In genomic region chr12:107328442-107329133, GRCh38 we compare ENCODE assay signal across 10 cellular contexts.
DNase-seq lines count a peak whose midpoint lies in the region; ATAC-seq, FAIRE-seq and TF ChIP-seq lines count a peak whose summit lies in the region.
"Had no signal": no experiment of that assay in that cellular context is flagged by ENCODE, and none has a peak within 500 bp of the region (broad histone marks: within the 10 kb centered on the region; RNA-seq: fewer than 3 reads in every experiment).

No MANE protein-coding gene starts in this region.

- peak; percentile 21 to 65 for ATAC-seq in activated naive CD4-positive, alpha-beta T cell treated with anti-CD3 and anti-CD28 coated beads, Interleukin-2, amount 50 U/mL, for 72 hours
- no peak for ATAC-seq in PC-3
- ATAC-seq in GM21528 (IDR thresholded peaks at IDR 0.05; ENCODE audit: low FRiP score, unreplicated experiment), result no peak

- H3K27ac Mint-ChIP-seq in activated naive CD4-positive, alpha-beta T cell treated with anti-CD3 and anti-CD28 coated beads, Interleukin-2, amount 50 U/mL, for 72 hours, result peak overlapping the region; percentile 25 to 72
- no peak overlapping the region for H3K27ac Mint-ChIP-seq in activated naive CD4-positive, alpha-beta T cell treated with anti-CD3 and anti-CD28 coated beads, Interleukin-2, amount 10 ng/mL, durations not matched to agents 7 days and 5 days

- FAIRE-seq in endothelial cell of umbilical vein (lab: Jason Lieb, UNC), result no peak

- no peak overlapping the region for H2AFZ ChIP-seq in PC-3 (ENCODE audit: low read length)
- no peak overlapping the region for H2AFZ ChIP-seq in endothelial cell of umbilical vein (ENCODE audit: low read depth, low read length)

- BruUV-seq in PC-3 (replicated peaks; lab: Mats Ljungman, UMichigan) (no TSS peak), endothelial cell of umbilical vein (replicated peaks; lab: Mats Ljungman, UMichigan) (no TSS peak)

- DNase-seq in activated naive CD4-positive, alpha-beta T cell treated with anti-CD3 and anti-CD28 coated beads, Interleukin-2, amount 50 U/mL, for 72 hours (ENCODE audit: low spot score in 2 of 2), result peak in 1 of 2 donors; percentile 71
- DNase-seq in activated naive CD4-positive, alpha-beta T cell treated with anti-CD3 and anti-CD28 coated beads, Interleukin-2, amount 10 ng/mL, durations not matched to agents 7 days and 5 days, result no peak
- DNase-seq in PC-3, result peak; percentile 53
- peak; percentile 45 for DNase-seq in endothelial cell of umbilical vein (ENCODE audit: low read depth, low spot score)
- DNase-seq in stimulated activated CD8-positive, alpha-beta memory T cell treated with anti-CD3 and anti-CD28 coated beads, Interleukin-4, amount 100 ng/mL, for 48 hours, result peak; percentile 55
- no peak for DNase-seq in activated gamma-delta T cell (lab: John Stamatoyannopoulos, UW)
- no peak for DNase-seq in nucleus accumbens (lab: John Stamatoyannopoulos, UW)
- DNase-seq: CD4-positive, CD25-positive, alpha-beta regulatory T cell; Peyer's patch had no signal

- H3K4me1 ChIP-seq in PC-3 (ENCODE audit: insufficient read depth, low read length) (peaks cover 44% of the 10 kb centered on the region), endothelial cell of umbilical vein (ENCODE audit: control insufficient read depth, extremely low read depth, insufficient read depth, low read length) (peaks cover 9% of the 10 kb centered on the region)
- H3K4me1 ChIP-seq: Peyer's patch had no signal

- POLR2A ChIA-PET in PC-3 (lab: Charles Lee; ENCODE audit: unreplicated experiment), result no interaction called here
- POLR2A ChIA-PET in endothelial cell of umbilical vein (lab: Charles Lee), result no interaction called here

- H3K4me3 ChIP-seq in PC-3 (ENCODE audit: low read length) (no peak overlapping the region), endothelial cell of umbilical vein (replicated peaks in 1 of 3; ENCODE audit: insufficient read depth in 1 of 3, low read depth in 1 of 3, low read length in 3 of 3) (no peak overlapping the region)
- H3K4me3 ChIP-seq: Peyer's patch had no signal

- TF ChIP-seq CTCF in PC-3 (conservative IDR thresholded peaks at IDR 0.05; ENCODE audit: low read depth, low read length) (no peak), endothelial cell of umbilical vein (IDR thresholded peaks at IDR 0.05; ENCODE audit: extremely low read depth in 1 of 2, insufficient read depth in 1 of 2, low read depth in 1 of 2, low read length in 2 of 2) (no peak)

- no peaks in the 10 kb centered on the region for H4K20me1 ChIP-seq in PC-3 (ENCODE audit: low read length)
- H4K20me1 ChIP-seq in endothelial cell of umbilical vein (replicated peaks; ENCODE audit: control insufficient read depth, extremely low read depth, insufficient read depth, low read length), result no peaks in the 10 kb centered on the region

- H3K9ac ChIP-seq in PC-3 (ENCODE audit: low read length) (no peak overlapping the region), endothelial cell of umbilical vein (replicated peaks; ENCODE audit: extremely low read depth, insufficient read depth, low read length) (no peak overlapping the region)

- H3K4me2 ChIP-seq in PC-3 (ENCODE audit: low read length) (peak overlapping the region; percentile 30), endothelial cell of umbilical vein (ENCODE audit: insufficient read depth, low read length) (no peak overlapping the region)

- no peaks in the 10 kb centered on the region for H3K9me3 ChIP-seq in PC-3 (ENCODE audit: low read length)
- no peaks in the 10 kb centered on the region for H3K9me3 ChIP-seq in endothelial cell of umbilical vein (replicated peaks; ENCODE audit: control insufficient read depth, insufficient read depth, low read length)
- H3K9me3 ChIP-seq: Peyer's patch had no signal

- no peak for TF ChIP-seq POLR2A in endothelial cell of umbilical vein (IDR thresholded peaks at IDR 0.05; ENCODE audit: low read depth, low read length)

- H3F3A ChIP-seq in PC-3 (ENCODE audit: low read length, unreplicated experiment), result no peaks in the 10 kb centered on the region

- H3K27ac ChIP-seq in PC-3 (ENCODE audit: low read length) (no peak overlapping the region), endothelial cell of umbilical vein (ENCODE audit: insufficient read depth, low read depth, low read length) (no peak overlapping the region)
- H3K27ac ChIP-seq: Peyer's patch had no signal

- H3K9me2 ChIP-seq in PC-3 (replicated peaks; ENCODE audit: low read length), result no peaks in the 10 kb centered on the region

- CTCF ChIA-PET in activated naive CD4-positive, alpha-beta T cell treated with anti-CD3 and anti-CD28 coated beads, Interleukin-2, amount 10 ng/mL, durations not matched to agents 7 days and 5 days (lab: Charles Lee), result interaction anchor here (1.4 to 2.6 kb wide), 3 partner anchors 8 to 74 kb away, joined by 3 to 11 read pairs (median 5); no protein-coding TSS in a partner anchor
- CTCF ChIA-PET in PC-3 (lab: Charles Lee), result no interaction called here
- CTCF ChIA-PET in endothelial cell of umbilical vein (lab: Charles Lee), result interaction anchor here (2.0 kb wide), 1 partner anchor 197 kb away, joined by 5 read pairs; no protein-coding TSS in a partner anchor

- peaks cover 3% of the 10 kb centered on the region for H3K27me3 Mint-ChIP-seq in activated naive CD4-positive, alpha-beta T cell treated with anti-CD3 and anti-CD28 coated beads, Interleukin-2, amount 10 ng/mL, durations not matched to agents 7 days and 5 days

- intact Hi-C loops in PC-3 (cut with micrococcal nuclease), result no loop called here
- intact Hi-C loops in endothelial cell of umbilical vein (cut with micrococcal nuclease), result loop anchor here (1.0 to 5.0 kb wide), 2 partner anchors 9 to 189 kb away; no protein-coding TSS in a partner anchor

- H3K36me3 Mint-ChIP-seq in activated naive CD4-positive, alpha-beta T cell treated with anti-CD3 and anti-CD28 coated beads, Interleukin-2, amount 50 U/mL, for 72 hours, result peaks cover under 1 to 17% of the 10 kb centered on the region in 2 donors
- H3K36me3 Mint-ChIP-seq in activated naive CD4-positive, alpha-beta T cell treated with anti-CD3 and anti-CD28 coated beads, Interleukin-2, amount 10 ng/mL, durations not matched to agents 7 days and 5 days, result peaks cover 26% of the 10 kb centered on the region

- H3K9me3 Mint-ChIP-seq in activated naive CD4-positive, alpha-beta T cell treated with anti-CD3 and anti-CD28 coated beads, Interleukin-2, amount 50 U/mL, for 72 hours, result peaks cover under 1 to 9% of the 10 kb centered on the region in 2 donors
- peaks cover 8% of the 10 kb centered on the region for H3K9me3 Mint-ChIP-seq in activated naive CD4-positive, alpha-beta T cell treated with anti-CD3 and anti-CD28 coated beads, Interleukin-2, amount 10 ng/mL, durations not matched to agents 7 days and 5 days

- H3K36me3 ChIP-seq in PC-3 (ENCODE audit: low read depth, low read length) (no peaks in the 10 kb centered on the region), endothelial cell of umbilical vein (ENCODE audit: control insufficient read depth in 2 of 2, extremely low read depth in 1 of 2, insufficient read depth in 2 of 2, low read length in 2 of 2) (no peaks in the 10 kb centered on the region)
- H3K36me3 ChIP-seq: Peyer's patch had no signal

- H3K4me3 Mint-ChIP-seq in activated naive CD4-positive, alpha-beta T cell treated with anti-CD3 and anti-CD28 coated beads, Interleukin-2, amount 10 ng/mL, durations not matched to agents 7 days and 5 days, result no peak overlapping the region

- no peaks in the 10 kb centered on the region for H3K9me1 ChIP-seq in endothelial cell of umbilical vein (replicated peaks; ENCODE audit: control insufficient read depth, extremely low read depth, insufficient read depth, low read length)

- H3K4me1 Mint-ChIP-seq in activated naive CD4-positive, alpha-beta T cell treated with anti-CD3 and anti-CD28 coated beads, Interleukin-2, amount 10 ng/mL, durations not matched to agents 7 days and 5 days, result peaks cover 85% of the 10 kb centered on the region

- H3K79me2 ChIP-seq in PC-3 (ENCODE audit: low read length) (peaks cover 58% of the 10 kb centered on the region), endothelial cell of umbilical vein (ENCODE audit: control insufficient read depth, insufficient read depth, low read length) (no peaks in the 10 kb centered on the region)

- dilution Hi-C loops in endothelial cell of umbilical vein (cut with MboI; ENCODE audit: extremely low pct_ligation_motif_present, low sequenced_read_pairs), result no loop called here

- H3K27me3 ChIP-seq in PC-3 (ENCODE audit: low read length) (no peaks in the 10 kb centered on the region), endothelial cell of umbilical vein (ENCODE audit: control insufficient read depth in 2 of 2, insufficient read depth in 2 of 2, low read length in 2 of 2) (peaks cover 8 to 10% of the 10 kb centered on the region in 2 experiments)
- H3K27me3 ChIP-seq: Peyer's patch had no signal

TF ChIP-seq in endothelial cell of umbilical vein, 7 proteins besides CTCF, POLR2A, EP300 and RAD21:
- TF ChIP-seq GATA2 (IDR thresholded peaks at IDR 0.05; ENCODE audit: insufficient read depth, insufficient read length, low read depth, low read length), result no peak
- TF ChIP-seq FOS (IDR thresholded peaks at IDR 0.05; ENCODE audit: borderline replicate concordance, insufficient read depth, low read length), result peak; percentile 57
TF ChIP-seq in endothelial cell of umbilical vein: peak in this region for 1.

Comparison
In these comparisons a context has a peak if more than half of its experiments do, and no peak if none do; other contexts are left out.
1. ATAC-seq: peak in activated naive CD4-positive, alpha-beta T cell treated with anti-CD3 and anti-CD28 coated beads, Interleukin-2, amount 50 U/mL, for 72 hours (2 of 2); none in PC-3 (single experiment) and GM21528 (single experiment).
2. DNase-seq: peak in PC-3 (single experiment), endothelial cell of umbilical vein (single experiment) and stimulated activated CD8-positive, alpha-beta memory T cell treated with anti-CD3 and anti-CD28 coated beads, Interleukin-4, amount 100 ng/mL, for 48 hours (single experiment); none in activated naive CD4-positive, alpha-beta T cell treated with anti-CD3 and anti-CD28 coated beads, Interleukin-2, amount 10 ng/mL, durations not matched to agents 7 days and 5 days (single experiment), activated gamma-delta T cell (single experiment) and nucleus accumbens (0 of 56).